ENCODE assay signal across 14 cellular contexts in genomic region chr22:38760477-38761201, GRCh38. TPM values are rescaled to one million over a fixed set of nuclear protein-coding genes. Genes with fewer than 3 reads are reported as not detected.
DNase-seq lines count a peak whose midpoint lies in the region; ATAC-seq, FAIRE-seq and TF ChIP-seq lines count a peak whose summit lies in the region.
"Had no signal": no experiment of that assay in that cellular context is flagged by ENCODE, and none has a peak within 500 bp of the region (broad histone marks: within the 10 kb centered on the region; RNA-seq: fewer than 3 reads in every experiment).

No MANE protein-coding gene starts in this region.

- TF ChIP-seq POLR2A in GM12892 (IDR thresholded peaks at IDR 0.05; ENCODE audit: low read depth, low read length): no peak

- H3K27me3 ChIP-seq in BE2C (no peaks in the 10 kb centered on the region), GM23338 (ENCODE audit: insufficient read depth) (peaks cover 11% of the 10 kb centered on the region; the same call in 1 of the 2 replicates)

- H4K20me1 ChIP-seq in GM23338 (replicated peaks; ENCODE audit: insufficient read depth): no peaks in the 10 kb centered on the region

- peaks cover 3% of the 10 kb centered on the region; the same call in 1 of the 2 replicates for H3F3A ChIP-seq in GM23338 (replicated peaks; ENCODE audit: low read depth)

- H3K27ac Mint-ChIP-seq in GM23338 (no peak overlapping the region), mesothelial cell of epicardium (no peak overlapping the region)

- DNase-seq in BE2C (peak; percentile 91), GM23338 (ENCODE audit: low spot score) (no peak), NCI-H69 (lab: John Stamatoyannopoulos, UW) (peak; percentile 92), globus pallidus (ENCODE audit: low spot score) (peak; percentile 70), GM12892 (ENCODE audit: insufficient read length) (no peak), mesothelial cell of epicardium (ENCODE audit: low spot score in 2 of 2, unreplicated experiment in 2 of 2) (no peak)
- no peak for DNase-seq in effector CD8-positive, alpha-beta T cell (lab: John Stamatoyannopoulos, UW)
- no peak for DNase-seq in activated CD4-positive, alpha-beta T cell treated with anti-CD3 and anti-CD28 coated beads for 1 hour
- DNase-seq: naive B cell; stimulated activated CD4-positive, alpha-beta T cell treated with anti-CD3 and anti-CD28 coated beads, Interleukin-2, amount 100 ng/mL, for 48 hours had no signal

- H3K4me3 Mint-ChIP-seq in GM23338: no peak overlapping the region
- no peak overlapping the region for H3K4me3 Mint-ChIP-seq in mesothelial cell of epicardium
- H3K4me3 Mint-ChIP-seq: T-helper 2 cell treated with Interferon-gamma antibody and Interleukin-4, amounts not matched to agents 5 μg/mL and 100 μg/mL, for 36 hours had no signal

- H3K36me3 Mint-ChIP-seq in GM23338 (ENCODE audit: low read depth) (no peaks in the 10 kb centered on the region), mesothelial cell of epicardium (no peaks in the 10 kb centered on the region)
- H3K36me3 Mint-ChIP-seq: naive B cell had no signal

- H3K4me3 ChIP-seq in BE2C (ENCODE audit: low read depth, low read length): no peak overlapping the region
- no peak overlapping the region for H3K4me3 ChIP-seq in GM23338
- H3K4me3 ChIP-seq: coronary artery, thoracic aorta had no signal

- H3K4me2 ChIP-seq in GM23338: no peak overlapping the region

- H3K9me3 Mint-ChIP-seq in GM23338 (no peaks in the 10 kb centered on the region; the same call in 2 of the 3 replicates), mesothelial cell of epicardium (no peaks in the 10 kb centered on the region)
- H3K9me3 Mint-ChIP-seq: naive B cell; T-helper 2 cell treated with Interferon-gamma antibody and Interleukin-4, amounts not matched to agents 5 μg/mL and 100 μg/mL, for 36 hours had no signal

- H3K9me2 ChIP-seq in GM23338 (ENCODE audit: insufficient read depth): no peaks in the 10 kb centered on the region

- H3K9me3 ChIP-seq in BE2C: no peaks in the 10 kb centered on the region
- H3K9me3 ChIP-seq: thoracic aorta had no signal

- TF ChIP-seq CTCF in BE2C (IDR thresholded peaks at IDR 0.05; ENCODE audit: low read depth, low read length) (no peak), GM23338 (conservative IDR thresholded peaks at IDR 0.05; ENCODE audit: low read depth in 2 of 2) (no peak), mesothelial cell of epicardium (IDR thresholded peaks at IDR 0.05; ENCODE audit: unreplicated experiment) (no peak)

- H3K27me3 Mint-ChIP-seq in GM23338 (ENCODE audit: insufficient read depth, low read depth, poor library complexity) (peaks cover 19% of the 10 kb centered on the region), mesothelial cell of epicardium (ENCODE audit: low read depth) (no peaks in the 10 kb centered on the region)
- H3K27me3 Mint-ChIP-seq: naive B cell had no signal

- H3K36me3 ChIP-seq in BE2C (no peaks in the 10 kb centered on the region), GM23338 (ENCODE audit: insufficient read depth) (no peaks in the 10 kb centered on the region)
- H3K36me3 ChIP-seq: thoracic aorta had no signal

- H3K4me1 ChIP-seq in BE2C (peaks cover 21% of the 10 kb centered on the region), GM23338 (ENCODE audit: insufficient read depth) (0 out of 2 replicates have a peak, but pooled peaks cover 4% of the 10 kb centered on the region)

- no peak overlapping the region for H2AFZ ChIP-seq in GM23338

- H3K4me1 Mint-ChIP-seq in GM23338 (peaks cover 6% of the 10 kb centered on the region; the same call in 2 of the 3 replicates), mesothelial cell of epicardium (peaks cover 16% of the 10 kb centered on the region)

- peak; percentile 11 for ATAC-seq in GM23338
- ATAC-seq: HCT116 had no signal

- H3K79me2 ChIP-seq in GM23338 (replicated peaks; ENCODE audit: insufficient read depth): no peaks in the 10 kb centered on the region

- FAIRE-seq in GM12892 (lab: Jason Lieb, UNC): no peak

- no peak overlapping the region for H3K27ac ChIP-seq in GM23338 (ENCODE audit: low read depth)
- H3K27ac ChIP-seq: coronary artery, thoracic aorta had no signal

TF ChIP-seq in GM23338, 12 proteins besides CTCF, POLR2A, EP300 and RAD21 (continues in another document):
- TF ChIP-seq STAT1 (IDR thresholded peaks at IDR 0.05; ENCODE audit: unreplicated experiment): no peak
- no peak for TF ChIP-seq NANOG (IDR thresholded peaks at IDR 0.05; ENCODE audit: borderline replicate concordance)
- TF ChIP-seq EZH2phosphoT487 (IDR thresholded peaks at IDR 0.05; ENCODE audit: unreplicated experiment): no peak
- TF ChIP-seq ZNF462 (CRISPR knock-in tag; IDR thresholded peaks at IDR 0.05): no peak

RNA-seq across cellular contexts. Expression of gene SUN2, which starts 4.8 kb away (rescaled TPM):
- polyA plus RNA-seq in BE2C (2012; ENCODE audit: insufficient read depth, insufficient read length, low read depth): 68.5 TPM
- 12.6 and 17.6 TPM in 2 replicates for total RNA-seq in GM23338 (2014; rRNA removed; shearing (Covaris generic))
- 7.2 and 8.2 TPM in 2 replicates for polyA plus RNA-seq in GM23338 (2016; fragmentation: Nextera tagmentation; extraction: Ambion mirVana)
- 36.8 TPM for polyA plus RNA-seq in GM12892 (2012; ENCODE audit: missing spikeins)
- total RNA-seq in mesothelial cell of epicardium: 59.8 to 63.0 TPM (median 61.2 TPM) in 3 replicates

RNA-seq across cellular contexts. Expression of gene DNAL4, which starts 33.3 kb away (rescaled TPM):
- 41.1 TPM for polyA plus RNA-seq in BE2C (2012; ENCODE audit: insufficient read depth, insufficient read length, low read depth)
- 10.0 and 11.3 TPM in 2 replicates for total RNA-seq in GM23338 (2014; rRNA removed; shearing (Covaris generic))
- polyA plus RNA-seq in GM23338 (2016; fragmentation: Nextera tagmentation; extraction: Ambion mirVana): 8.7 and 9.3 TPM in 2 replicates
- polyA plus RNA-seq in GM12892 (2012; ENCODE audit: missing spikeins): 5.2 TPM
- 15.9 to 18.0 TPM (median 17.3 TPM) in 3 replicates for total RNA-seq in mesothelial cell of epicardium

RNA-seq across cellular contexts. Expression of gene GTPBP1, which starts 54.9 kb away (rescaled TPM):
- polyA plus RNA-seq in BE2C (2012; ENCODE audit: insufficient read depth, insufficient read length, low read depth): 60.1 TPM
- total RNA-seq in GM23338 (2014; rRNA removed; shearing (Covaris generic)): 79.9 and 88.4 TPM in 2 replicates
- polyA plus RNA-seq in GM23338 (2016; fragmentation: Nextera tagmentation; extraction: Ambion mirVana): 27.2 and 31.0 TPM in 2 replicates
- polyA plus RNA-seq in GM12892 (2012; ENCODE audit: missing spikeins): 34.4 TPM
- total RNA-seq in mesothelial cell of epicardium: 71.6 to 74.3 TPM (median 73.1 TPM) in 3 replicates

RNA-seq across cellular contexts. Expression of gene JOSD1, which starts 59.9 kb away (rescaled TPM):
- polyA plus RNA-seq in BE2C (2012; ENCODE audit: insufficient read depth, insufficient read length, low read depth): 57.1 TPM
- 16.1 and 19.7 TPM in 2 replicates for total RNA-seq in GM23338 (2014; rRNA removed; shearing (Covaris generic))
- polyA plus RNA-seq in GM23338 (2016; fragmentation: Nextera tagmentation; extraction: Ambion mirVana): 4.6 and 5.5 TPM in 2 replicates
- 39.6 TPM for polyA plus RNA-seq in GM12892 (2012; ENCODE audit: missing spikeins)
- total RNA-seq in mesothelial cell of epicardium: 58.4 to 59.6 TPM (median 59.6 TPM) in 3 replicates

Comparison
In these comparisons a context has a peak if more than half of its experiments do, and no peak if none do; other contexts are left out.
1. DNase-seq: peak in BE2C (single experiment), NCI-H69 (single experiment) and globus pallidus (single experiment); none in GM23338 (single experiment), GM12892 (single experiment), effector CD8-positive, alpha-beta T cell (single experiment), activated CD4-positive, alpha-beta T cell treated with anti-CD3 and anti-CD28 coated beads for 1 hour (single experiment) and mesothelial cell of epicardium (0 of 2).